Comparison of ENCODE assay signal across 6 cellular contexts in genomic region chr14:19813171-19813920, GRCh38. TPM values are rescaled to one million over a fixed set of nuclear protein-coding genes. Genes with fewer than 3 reads are reported as not detected.
"Had no signal": no experiment of that assay in that cellular context is flagged by ENCODE, and none has a peak within 500 bp of the region (broad histone marks: within the 10 kb centered on the region; RNA-seq: fewer than 3 reads in every experiment).

No MANE protein-coding gene starts in this region.

RNA-seq across cellular contexts. Expression of gene OR4N2, which starts 9.8 kb away (rescaled TPM):
- total RNA-seq: K562, OCI-LY7, PC-3, Right ventricle myocardium inferior, SJCRH30 had no signal
- polyA plus RNA-seq: IgD-negative memory B cell, K562 had no signal

RNA-seq across cellular contexts. Expression of gene OR4M1, which starts 40.0 kb away (rescaled TPM):
- total RNA-seq: K562, OCI-LY7, PC-3, Right ventricle myocardium inferior, SJCRH30 had no signal
- polyA plus RNA-seq: IgD-negative memory B cell, K562 had no signal
